In genomic region chr17:27446569-27447301, GRCh38 we compare ENCODE assay signal across 11 cellular contexts. TPM values are rescaled to one million over a fixed set of nuclear protein-coding genes. Genes with fewer than 3 reads are reported as not detected.
DNase-seq lines count a peak whose midpoint lies in the region; ATAC-seq and TF ChIP-seq lines count a peak whose summit lies in the region.
"Had no signal": no experiment of that assay in that cellular context is flagged by ENCODE, and none has a peak within 500 bp of the region (broad histone marks: within the 10 kb centered on the region; RNA-seq: fewer than 3 reads in every experiment).

No MANE protein-coding gene starts in this region.

- CTCF ChIA-PET in Panc1 (lab: Charles Lee): no interaction called here
- CTCF ChIA-PET in Calu3 (lab: Charles Lee): no interaction called here

- intact Hi-C loops in Panc1 (cut with micrococcal nuclease; ENCODE audit: unreplicated experiment): no loop called here
- intact Hi-C loops in Calu3 (cut with micrococcal nuclease; ENCODE audit: unreplicated experiment): no loop called here

- H3K4me1 Mint-ChIP-seq in osteocyte (ENCODE audit: unreplicated experiment): peaks cover 44% of the 10 kb centered on the region
- no peaks in the 10 kb centered on the region for H3K4me1 Mint-ChIP-seq in activated T-helper 17 cell treated with anti-CD3 and anti-CD28 coated beads, Interleukin-2, amount 50 U/mL, for 72 hours
- no peaks in the 10 kb centered on the region for H3K4me1 Mint-ChIP-seq in Calu3 (ENCODE audit: low read depth, unreplicated experiment)
- H3K4me1 Mint-ChIP-seq: neural crest cell had no signal

- POLR2A ChIA-PET in Panc1 (lab: Charles Lee): no interaction called here

- DNase-seq in HFF-Myc (ENCODE audit: extremely low read depth, low read depth) (peak; percentile 57), Panc1 (ENCODE audit: low read depth, low spot score) (no peak), dedifferentiated amniotic fluid mesenchymal stem cell (ENCODE audit: extremely low spot score) (peak; percentile 88), osteocyte (ENCODE audit: extremely low spot score, unreplicated experiment) (no peak), RPMI8226 (no peak), Calu3 (no peak), NCI-H2227 (lab: John Stamatoyannopoulos, UW; ENCODE audit: unreplicated experiment) (no peak)
- DNase-seq: caudate nucleus, NCI-H2081 treated with DMSO at 0.1 percent for 48 hours had no signal

- BruUV-seq in Panc1 (replicated peaks; lab: Mats Ljungman, UMichigan): no TSS peak
- BruUV-seq in Calu3 (replicated peaks; lab: Mats Ljungman, UMichigan): no TSS peak

- H3K9me3 ChIP-seq in Panc1 (ENCODE audit: control insufficient read depth, insufficient read depth, low read depth, low read length): no peaks in the 10 kb centered on the region

- H3K36me3 Mint-ChIP-seq in osteocyte (ENCODE audit: unreplicated experiment): no peaks in the 10 kb centered on the region
- no peaks in the 10 kb centered on the region for H3K36me3 Mint-ChIP-seq in activated T-helper 17 cell treated with anti-CD3 and anti-CD28 coated beads, Interleukin-2, amount 50 U/mL, for 72 hours (ENCODE audit: low read depth)
- H3K36me3 Mint-ChIP-seq in Calu3 (ENCODE audit: insufficient read depth, unreplicated experiment): no peaks in the 10 kb centered on the region

- no peaks in the 10 kb centered on the region for H3K27me3 Mint-ChIP-seq in osteocyte (ENCODE audit: unreplicated experiment)
- no peaks in the 10 kb centered on the region for H3K27me3 Mint-ChIP-seq in activated T-helper 17 cell treated with anti-CD3 and anti-CD28 coated beads, Interleukin-2, amount 50 U/mL, for 72 hours
- peaks cover 49% of the 10 kb centered on the region for H3K27me3 Mint-ChIP-seq in Calu3 (ENCODE audit: unreplicated experiment)

- TF ChIP-seq CTCF in HFF-Myc (IDR thresholded peaks at IDR 0.05; ENCODE audit: low read depth, low read length, missing control alignments): no peak
- no peak for TF ChIP-seq CTCF in Panc1 (IDR thresholded peaks at IDR 0.05)
- TF ChIP-seq CTCF in osteocyte (IDR thresholded peaks at IDR 0.05): no peak
- no peak for TF ChIP-seq CTCF in Calu3 (IDR thresholded peaks at IDR 0.05; ENCODE audit: unreplicated experiment)

- H3K4me3 Mint-ChIP-seq in osteocyte (ENCODE audit: unreplicated experiment) (no peak overlapping the region), Calu3 (ENCODE audit: low read depth, unreplicated experiment) (no peak overlapping the region)
- H3K4me3 Mint-ChIP-seq in activated T-helper 17 cell treated with anti-CD3 and anti-CD28 coated beads, Interleukin-2, amount 50 U/mL, for 72 hours: no peak overlapping the region
- H3K4me3 Mint-ChIP-seq: neural crest cell had no signal

- peak; percentile 57; the same call in 1 of the 2 replicates for ATAC-seq in Panc1
- no peak for ATAC-seq in activated T-helper 17 cell treated with anti-CD3 and anti-CD28 coated beads, Interleukin-2, amount 50 U/mL, for 72 hours (replicated peaks)

- H3K27ac ChIP-seq in Panc1 (ENCODE audit: low read length): no peak overlapping the region

- peak overlapping the region; percentile 52 for H3K27ac Mint-ChIP-seq in osteocyte (ENCODE audit: unreplicated experiment)
- H3K27ac Mint-ChIP-seq in activated T-helper 17 cell treated with anti-CD3 and anti-CD28 coated beads, Interleukin-2, amount 50 U/mL, for 72 hours: no peak overlapping the region
- no peak overlapping the region for H3K27ac Mint-ChIP-seq in Calu3 (ENCODE audit: unreplicated experiment)

- no peaks in the 10 kb centered on the region for H3K27me3 ChIP-seq in Panc1 (ENCODE audit: control insufficient read depth, insufficient read depth, low read length)

- no peaks in the 10 kb centered on the region for H3K36me3 ChIP-seq in Panc1 (ENCODE audit: control insufficient read depth, insufficient read depth, low read length)

- in situ Hi-C loops in Panc1 (cut with HindIII; ENCODE audit: low pct_unique_long_range_greater_than_20kb, low sequenced_read_pairs): no loop called here

- no peak overlapping the region for H3K4me3 ChIP-seq in HFF-Myc (replicated peaks; ENCODE audit: low read depth, low read length)
- no peak overlapping the region for H3K4me3 ChIP-seq in Panc1 (ENCODE audit: low read depth in 2 of 2, low read length in 2 of 2)

- no peaks in the 10 kb centered on the region for H3K4me1 ChIP-seq in Panc1 (ENCODE audit: control insufficient read depth, insufficient read depth, low read length)

- H3K9me3 Mint-ChIP-seq in osteocyte (ENCODE audit: unreplicated experiment): no peaks in the 10 kb centered on the region
- H3K9me3 Mint-ChIP-seq in activated T-helper 17 cell treated with anti-CD3 and anti-CD28 coated beads, Interleukin-2, amount 50 U/mL, for 72 hours: no peaks in the 10 kb centered on the region
- H3K9me3 Mint-ChIP-seq in Calu3 (ENCODE audit: low read depth, unreplicated experiment): no peaks in the 10 kb centered on the region
- H3K9me3 Mint-ChIP-seq: neural crest cell had no signal

RNA-seq across cellular contexts. Expression of gene KSR1, which starts 9.5 kb away (rescaled TPM):
- total RNA-seq in Panc1 (2021; ENCODE audit: unreplicated experiment) (21.7 TPM), osteocyte (56.0 and 63.4 TPM in 2 replicates), Calu3 (2022) (3.6 and 4.5 TPM in 2 replicates)
- 12.7 TPM for polyA plus RNA-seq in Panc1 (2012; ENCODE audit: insufficient read length)
- 10 to 100 TPM; 46.1 to 52.6 TPM for total RNA-seq in activated T-helper 17 cell treated with anti-CD3 and anti-CD28 coated beads, Interleukin-2, amount 50 U/mL, for 72 hours

Comparison
In these comparisons a context has a peak if more than half of its experiments do, and no peak if none do; other contexts are left out.
1. DNase-seq: peak in HFF-Myc (single experiment) and dedifferentiated amniotic fluid mesenchymal stem cell (single experiment); none in Panc1 (single experiment), osteocyte (single experiment), RPMI8226 (single experiment), Calu3 (single experiment) and NCI-H2227 (single experiment).